25 cellular contexts compared by ENCODE assay signal in the genomic region with DNA sequence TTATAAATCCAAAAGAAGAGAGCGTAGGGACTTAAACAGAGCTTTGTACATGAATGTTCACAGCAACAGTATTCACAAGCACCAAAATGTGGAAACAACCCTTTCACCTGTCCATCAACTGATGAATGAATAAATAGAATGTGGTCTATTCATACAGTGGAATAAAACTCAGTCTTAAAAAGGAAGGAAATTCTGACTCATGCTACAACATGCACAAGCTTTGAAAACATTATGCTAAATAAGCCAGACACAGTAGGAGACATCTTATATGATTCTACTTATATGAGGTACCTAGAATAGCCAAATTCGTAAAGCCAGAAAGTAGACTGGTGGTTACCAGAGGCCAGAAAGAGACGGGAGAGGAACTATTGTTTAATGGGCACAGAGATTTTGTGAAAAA.
"Had no signal": no experiment of that assay in that cellular context is flagged by ENCODE, and none has a peak within 500 bp of the region (broad histone marks: within the 10 kb centered on the region; RNA-seq: fewer than 3 reads in every experiment).

No MANE protein-coding gene starts in this region.

- H3K4me1 ChIP-seq: left lung, testis, uterus had no signal

- H3K27me3 Mint-ChIP-seq: progenitor cell of endocrine pancreas had no signal

- H3K4me1 Mint-ChIP-seq: activated CD4-positive, alpha-beta T cell treated with anti-CD3 and anti-CD28 coated beads for 36 hours; immature natural killer cell; natural killer cell had no signal

- DNase-seq: activated CD4-positive, alpha-beta T cell treated with anti-CD3 and anti-CD28 coated beads for 36 hours; activated CD4-positive, alpha-beta T cell treated with anti-CD3 and anti-CD28 coated beads, Interleukin-2, amount 50 U/mL, for 48 hours; activated CD8-positive, alpha-beta memory T cell treated with anti-CD3 and anti-CD28 coated beads, Interleukin-2, amount 50 U/mL, for 48 hours; activated naive CD4-positive, alpha-beta T cell; activated T-cell treated with anti-CD3 and anti-CD28 coated beads, Interleukin-2, amount 50 U/mL, for 4 hours; amniotic stem cell; cortex of kidney; foreskin melanocyte; immature natural killer cell; left lung; midbrain; natural killer cell; stimulated activated CD4-positive, alpha-beta T cell treated with anti-CD3 and anti-CD28 coated beads, Interleukin-2, amount 100 ng/mL, for 48 hours; stimulated activated CD8-positive, alpha-beta memory T cell treated with anti-CD3 and anti-CD28 coated beads, Interleukin-4, amount 100 ng/mL, for 48 hours; stimulated activated naive CD4-positive, alpha-beta T cell; T-helper 9 cell; testis; uterus had no signal

- ATAC-seq: activated CD4-positive, alpha-beta T cell treated with anti-CD3 and anti-CD28 coated beads for 36 hours; activated T-cell treated with anti-CD3 and anti-CD28 coated beads, Interleukin-2, amount 50 U/mL, for 4 hours; left lung; natural killer cell; WTC11 had no signal

- H3K4me3 ChIP-seq: cardiac muscle cell, hepatocyte, left lung, lung, testis, uterus had no signal

- H3K4me2 ChIP-seq: hepatocyte had no signal

- H2AFZ ChIP-seq: hepatocyte had no signal

- H3K27ac ChIP-seq: cardiac muscle cell, hepatocyte, left lung, testis, uterus had no signal

- H3K27ac Mint-ChIP-seq: activated CD4-positive, alpha-beta T cell treated with anti-CD3 and anti-CD28 coated beads for 36 hours; activated naive CD8-positive, alpha-beta T cell; activated T-helper 2 cell treated with anti-CD3 and anti-CD28 coated beads, Interferon-gamma antibody, Interleukin-2, Interleukin-4, amounts not matched to agents 10 μg/mL and 5 μg/mL and 100 μg/mL, durations not matched to agents 14 hours and 24 hours and 36 hours; immature natural killer cell; natural killer cell; progenitor cell of endocrine pancreas; WTC11 had no signal

- H3K4me3 Mint-ChIP-seq: activated CD4-positive, alpha-beta T cell treated with anti-CD3 and anti-CD28 coated beads for 36 hours; activated naive CD8-positive, alpha-beta T cell; activated T-cell treated with anti-CD3 and anti-CD28 coated beads, Interleukin-2, amount 50 U/mL, for 4 hours; immature natural killer cell; natural killer cell; WTC11 had no signal

- H3K9me3 ChIP-seq: testis, uterus had no signal

- H3K36me3 ChIP-seq: cardiac muscle cell, left lung, uterus had no signal

- H3K27me3 ChIP-seq: cardiac muscle cell, hepatocyte, left lung, testis, uterus had no signal

- H3K36me3 Mint-ChIP-seq: activated naive CD8-positive, alpha-beta T cell had no signal
